1 cellular context compared by ENCODE assay signal in the genomic region with DNA sequence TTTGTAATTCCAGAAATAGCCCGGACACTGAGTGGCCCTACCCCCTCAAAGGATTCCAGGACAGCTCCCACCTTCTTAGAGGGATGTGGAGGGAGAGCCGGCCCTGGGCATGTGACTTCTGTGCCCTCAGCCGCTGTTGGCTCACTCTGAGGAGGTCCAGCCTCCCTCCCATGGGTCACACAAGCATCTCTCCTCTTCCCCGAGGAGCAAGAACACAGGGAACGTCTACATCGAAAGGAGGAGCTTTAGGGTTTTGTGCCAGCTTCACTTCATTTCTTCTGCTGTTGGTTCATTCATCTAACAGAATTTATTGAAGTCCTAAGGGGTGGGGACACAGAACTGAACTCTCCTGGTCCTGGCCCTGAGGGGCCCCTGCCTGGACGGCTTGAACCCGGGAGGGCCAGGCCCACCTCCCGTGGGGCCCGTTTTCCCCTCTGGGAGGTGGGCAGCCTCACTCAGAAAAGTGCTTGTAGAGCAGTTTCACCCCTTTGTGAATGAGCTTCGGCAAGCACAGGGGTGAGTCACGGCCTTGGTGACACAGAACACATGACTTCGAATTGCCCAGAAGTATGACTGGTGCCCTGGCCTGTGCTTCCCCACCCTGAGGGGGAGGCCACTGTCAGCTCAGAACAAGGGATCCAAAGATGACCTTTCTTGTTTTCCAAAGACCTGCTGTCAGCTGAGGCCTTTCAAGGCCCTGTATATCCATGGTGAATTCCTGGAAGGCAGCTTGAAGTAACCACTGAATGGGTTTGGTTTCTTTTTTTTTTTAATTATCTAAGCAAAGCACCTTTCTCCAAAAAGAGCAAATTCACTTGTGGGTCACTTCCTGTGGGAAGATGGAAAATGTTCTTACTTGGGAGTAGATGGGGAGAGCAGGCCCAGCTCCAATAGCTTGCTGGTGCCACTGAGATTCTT.
TF ChIP-seq lines count a peak whose summit lies in the region.

No MANE protein-coding gene starts in this region.

TF ChIP-seq in WTC11, 78 proteins besides CTCF, POLR2A, EP300 and RAD21 (continued from another document):
- TF ChIP-seq, protein P1, sequence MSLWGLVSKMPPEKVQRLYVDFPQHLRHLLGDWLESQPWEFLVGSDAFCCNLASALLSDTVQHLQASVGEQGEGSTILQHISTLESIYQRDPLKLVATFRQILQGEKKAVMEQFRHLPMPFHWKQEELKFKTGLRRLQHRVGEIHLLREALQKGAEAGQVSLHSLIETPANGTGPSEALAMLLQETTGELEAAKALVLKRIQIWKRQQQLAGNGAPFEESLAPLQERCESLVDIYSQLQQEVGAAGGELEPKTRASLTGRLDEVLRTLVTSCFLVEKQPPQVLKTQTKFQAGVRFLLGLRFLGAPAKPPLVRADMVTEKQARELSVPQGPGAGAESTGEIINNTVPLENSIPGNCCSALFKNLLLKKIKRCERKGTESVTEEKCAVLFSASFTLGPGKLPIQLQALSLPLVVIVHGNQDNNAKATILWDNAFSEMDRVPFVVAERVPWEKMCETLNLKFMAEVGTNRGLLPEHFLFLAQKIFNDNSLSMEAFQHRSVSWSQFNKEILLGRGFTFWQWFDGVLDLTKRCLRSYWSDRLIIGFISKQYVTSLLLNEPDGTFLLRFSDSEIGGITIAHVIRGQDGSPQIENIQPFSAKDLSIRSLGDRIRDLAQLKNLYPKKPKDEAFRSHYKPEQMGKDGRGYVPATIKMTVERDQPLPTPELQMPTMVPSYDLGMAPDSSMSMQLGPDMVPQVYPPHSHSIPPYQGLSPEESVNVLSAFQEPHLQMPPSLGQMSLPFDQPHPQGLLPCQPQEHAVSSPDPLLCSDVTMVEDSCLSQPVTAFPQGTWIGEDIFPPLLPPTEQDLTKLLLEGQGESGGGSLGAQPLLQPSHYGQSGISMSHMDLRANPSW (CRISPR knock-in tag; conservative IDR thresholded peaks at IDR 0.05; ENCODE audit: low read depth): no peak
